1 cellular context compared by ENCODE assay signal in the genomic region with DNA sequence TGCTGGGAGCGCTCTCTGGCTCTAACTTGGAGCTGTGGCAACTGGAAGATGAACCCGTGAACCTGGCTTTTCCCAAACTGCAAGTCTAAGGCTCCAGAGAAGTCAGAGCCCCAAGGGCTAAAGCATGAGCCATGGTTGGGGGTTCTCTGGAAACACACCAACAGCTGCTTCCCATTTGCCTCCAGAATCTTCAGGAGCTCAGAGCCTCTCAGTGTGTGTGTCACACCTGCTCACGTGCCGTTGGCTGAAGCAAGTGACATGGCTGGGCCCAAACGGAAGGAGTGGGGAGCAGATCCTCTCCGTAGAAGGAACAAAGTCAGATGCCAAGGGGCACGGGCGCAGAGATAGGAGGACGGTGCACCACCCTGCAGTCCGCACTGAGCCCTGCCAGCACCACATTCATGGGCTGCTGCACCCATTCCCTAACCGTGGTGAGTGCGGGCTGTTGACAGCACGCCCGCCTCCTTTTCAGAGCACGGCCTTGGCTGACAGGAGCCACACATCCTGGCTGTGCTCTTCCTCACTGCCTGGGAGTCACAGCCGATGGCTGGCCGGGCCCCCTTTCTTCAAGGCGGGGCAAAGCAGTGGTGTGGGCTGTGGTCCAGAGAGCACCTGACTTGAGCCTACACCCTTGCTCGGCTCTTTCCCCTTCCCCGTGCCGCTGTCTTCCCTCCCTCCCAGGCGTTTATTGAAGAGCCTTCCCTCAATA.
TF ChIP-seq lines count a peak whose summit lies in the region.

No MANE protein-coding gene starts in this region.

TF ChIP-seq in GM12878, 131 proteins besides CTCF, POLR2A, EP300 and RAD21:
- TF ChIP-seq MYC (IDR thresholded peaks at IDR 0.05; ENCODE audit: insufficient read depth, insufficient read length, insufficient replicate concordance, low read length, severe bottlenecking) (no peak), JUNB (IDR thresholded peaks at IDR 0.05) (no peak), HDGF (IDR thresholded peaks at IDR 0.05) (no peak), BHLHE40 (IDR thresholded peaks at IDR 0.05; ENCODE audit: borderline replicate concordance in 1 of 2, low read depth in 2 of 2, low read length in 1 of 2) (peak; percentile 80 to 88), STAT3 (IDR thresholded peaks at IDR 0.05; ENCODE audit: low read depth, low read length) (no peak), IKZF1 (conservative IDR thresholded peaks at IDR 0.05) (peak; percentile 53), MEF2B (IDR thresholded peaks at IDR 0.05; ENCODE audit: partially characterized antibody, poor library complexity, severe bottlenecking) (no peak), LARP7 (IDR thresholded peaks at IDR 0.05) (peak; percentile 31; the same call in 1 of the 2 replicates), IKZF2 (IDR thresholded peaks at IDR 0.05) (peak; percentile 38 to 39; a peak in 1 of 4 replicates)
- TF ChIP-seq, protein P1, sequence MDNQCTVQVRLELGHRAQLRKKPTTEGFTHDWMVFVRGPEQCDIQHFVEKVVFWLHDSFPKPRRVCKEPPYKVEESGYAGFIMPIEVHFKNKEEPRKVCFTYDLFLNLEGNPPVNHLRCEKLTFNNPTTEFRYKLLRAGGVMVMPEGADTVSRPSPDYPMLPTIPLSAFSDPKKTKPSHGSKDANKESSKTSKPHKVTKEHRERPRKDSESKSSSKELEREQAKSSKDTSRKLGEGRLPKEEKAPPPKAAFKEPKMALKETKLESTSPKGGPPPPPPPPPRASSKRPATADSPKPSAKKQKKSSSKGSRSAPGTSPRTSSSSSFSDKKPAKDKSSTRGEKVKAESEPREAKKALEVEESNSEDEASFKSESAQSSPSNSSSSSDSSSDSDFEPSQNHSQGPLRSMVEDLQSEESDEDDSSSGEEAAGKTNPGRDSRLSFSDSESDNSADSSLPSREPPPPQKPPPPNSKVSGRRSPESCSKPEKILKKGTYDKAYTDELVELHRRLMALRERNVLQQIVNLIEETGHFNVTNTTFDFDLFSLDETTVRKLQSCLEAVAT (IDR thresholded peaks at IDR 0.05) = peak; percentile 28; the same call in 1 of the 2 replicates
TF ChIP-seq in GM12878: peak in this region for 5.
